In the genomic region with DNA sequence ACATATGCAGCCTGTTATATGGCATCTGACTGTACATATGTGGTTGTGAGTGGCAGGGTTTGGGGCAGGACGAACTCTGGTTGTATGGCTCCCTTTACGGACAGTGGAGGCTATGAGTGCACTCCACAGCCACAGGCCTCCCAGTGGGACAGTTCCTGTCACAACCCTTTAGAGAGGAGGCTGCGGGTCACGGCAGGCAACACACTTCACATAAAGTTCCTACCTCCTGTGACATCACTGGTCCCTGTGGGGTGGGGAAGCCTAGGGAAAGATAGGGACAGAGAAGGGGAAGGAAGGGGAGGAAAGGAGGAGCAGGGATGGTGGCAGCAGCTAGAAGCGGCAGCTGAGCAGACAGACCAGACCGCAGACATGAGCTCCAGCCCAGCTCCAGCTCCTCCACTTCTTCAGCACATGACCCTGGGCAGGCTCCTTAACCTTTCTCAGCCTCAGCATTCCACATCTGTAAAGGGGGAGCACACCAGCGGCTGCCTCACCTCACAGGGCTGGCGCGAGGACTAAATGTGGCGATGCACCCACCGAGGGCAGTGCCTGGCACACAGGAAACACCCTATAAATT, we compare ENCODE assay signal across 22 cellular contexts. TPM values are rescaled to one million over a fixed set of nuclear protein-coding genes. Genes with fewer than 3 reads are reported as not detected.
DNase-seq lines count a peak whose midpoint lies in the region; ATAC-seq and TF ChIP-seq lines count a peak whose summit lies in the region.
"Had no signal": no experiment of that assay in that cellular context is flagged by ENCODE, and none has a peak within 500 bp of the region (broad histone marks: within the 10 kb centered on the region; RNA-seq: fewer than 3 reads in every experiment).

No MANE protein-coding gene starts in this region.

- H3K4me3 Mint-ChIP-seq in HFFc6: no peak overlapping the region
- no peak overlapping the region for H3K4me3 Mint-ChIP-seq in chondrocyte (ENCODE audit: unreplicated experiment)
- H3K4me3 Mint-ChIP-seq: activated naive CD8-positive, alpha-beta T cell treated with anti-CD3 and anti-CD28 coated beads, Interleukin-2, amount 10 ng/mL, durations not matched to agents 7 days and 5 days; effector memory CD8-positive, alpha-beta T cell; stimulated activated effector memory CD8-positive, alpha-beta T cell treated with anti-CD3 and anti-CD28 coated beads, Interleukin-12 subunit alpha, Interleukin-12 subunit beta, amount 100 ng/mL, for 72 hours had no signal

- H3K9me3 ChIP-seq in right lobe of liver: no peaks in the 10 kb centered on the region
- no peaks in the 10 kb centered on the region for H3K9me3 ChIP-seq in upper lobe of left lung
- no peaks in the 10 kb centered on the region for H3K9me3 ChIP-seq in heart left ventricle
- H3K9me3 ChIP-seq: body of pancreas, pancreas, sigmoid colon, SJSA1, thyroid gland had no signal

- H3K9me3 Mint-ChIP-seq in HFFc6: no peaks in the 10 kb centered on the region
- no peaks in the 10 kb centered on the region for H3K9me3 Mint-ChIP-seq in chondrocyte (ENCODE audit: low read depth)
- H3K9me3 Mint-ChIP-seq: activated naive CD8-positive, alpha-beta T cell treated with anti-CD3 and anti-CD28 coated beads, Interleukin-2, amount 10 ng/mL, durations not matched to agents 7 days and 5 days; activated T-helper 2 cell treated with anti-CD3 and anti-CD28 coated beads, Interferon-gamma antibody, Interleukin-2, Interleukin-4, amounts not matched to agents 10 μg/mL and 5 μg/mL and 100 μg/mL, durations not matched to agents 14 hours and 24 hours and 36 hours; effector memory CD8-positive, alpha-beta T cell; naive B cell; stimulated activated effector memory CD8-positive, alpha-beta T cell treated with anti-CD3 and anti-CD28 coated beads, Interleukin-12 subunit alpha, Interleukin-12 subunit beta, amount 100 ng/mL, for 72 hours had no signal

- H3K4me1 ChIP-seq in right lobe of liver (peaks cover 0 to 53% (median 26%) of the 10 kb centered on the region in 4 donors), upper lobe of left lung (peaks cover 10 to 31% (median 11%) of the 10 kb centered on the region in 4 donors), heart left ventricle (peaks cover 0 to 16% (median 0%) of the 10 kb centered on the region in 12 donors)
- H3K4me1 ChIP-seq: body of pancreas, pancreas, sigmoid colon had no signal

- H3K4me3 ChIP-seq in right lobe of liver (no peak overlapping the region), upper lobe of left lung (no peak overlapping the region), heart left ventricle (no peak overlapping the region)
- H3K4me3 ChIP-seq: body of pancreas, pancreas, sigmoid colon, SJSA1, thyroid gland had no signal

- intact Hi-C loops in right lobe of liver (cut with DNase I): loop anchor here in 1 of 2 donors (10.0 kb wide), 1 partner anchor 145 kb away; no protein-coding TSS in a partner anchor
- intact Hi-C loops in heart left ventricle (cut with DNase I): no loop called here

- TF ChIP-seq CTCF in HFFc6 (IDR thresholded peaks at IDR 0.05) (no peak), chondrocyte (IDR thresholded peaks at IDR 0.05) (no peak), right lobe of liver (IDR thresholded peaks at IDR 0.05) (no peak), upper lobe of left lung (IDR thresholded peaks at IDR 0.05) (no peak), heart left ventricle (IDR thresholded peaks at IDR 0.05) (no peak)

- DNase-seq in HFFc6 (no peak), chondrocyte (ENCODE audit: low spot score) (no peak), right lobe of liver (peak in 1 of 3 donors; percentile 15), upper lobe of left lung (peak in 1 of 2 donors; percentile 35), heart left ventricle (no peak), foreskin melanocyte (no peak)
- DNase-seq: activated CD4-positive, alpha-beta T cell treated with anti-CD3 and anti-CD28 coated beads, Interleukin-2, amount 50 U/mL, for 1 hour; activated CD8-positive, alpha-beta memory T cell treated with anti-CD3 and anti-CD28 coated beads, Interleukin-2, amount 50 U/mL, for 4 hours; activated naive CD8-positive, alpha-beta T cell treated with anti-CD3 and anti-CD28 coated beads, Interleukin-2, amount 10 ng/mL, durations not matched to agents 7 days and 5 days; body of pancreas; COR-L47; effector memory CD8-positive, alpha-beta T cell; EL; naive B cell; NCI-H187 treated with DMSO at 0.1 percent for 48 hours; pancreas; sigmoid colon; thyroid gland had no signal

- no peaks in the 10 kb centered on the region for H3K27me3 ChIP-seq in right lobe of liver
- no peaks in the 10 kb centered on the region for H3K27me3 ChIP-seq in upper lobe of left lung
- H3K27me3 ChIP-seq in heart left ventricle: no peaks in the 10 kb centered on the region
- H3K27me3 ChIP-seq: body of pancreas, pancreas, sigmoid colon, SJSA1, thyroid gland had no signal

- H3K36me3 Mint-ChIP-seq in HFFc6 (ENCODE audit: low read depth): peaks cover 34% of the 10 kb centered on the region
- peaks cover 11% of the 10 kb centered on the region for H3K36me3 Mint-ChIP-seq in chondrocyte (ENCODE audit: low read depth)
- H3K36me3 Mint-ChIP-seq: stimulated activated effector memory CD8-positive, alpha-beta T cell treated with anti-CD3 and anti-CD28 coated beads, Interleukin-12 subunit alpha, Interleukin-12 subunit beta, amount 100 ng/mL, for 72 hours had no signal

- whole genome bisulfite sequencing in right lobe of liver (ENCODE audit: insufficient coverage, low coverage, low lambda C conversion rate, missing lambda C conversion rate): 93% methylated on average over 4 of the region's 11 CpGs
- 68 to 91% methylated on average over 5 to 11 of the region's 11 CpGs for WGBS in upper lobe of left lung, 2 donors
- WGBS in heart left ventricle, 4 donors: 90 to 94% (median 93%) methylated on average over 10 to 11 of the region's 11 CpGs

- no peak for TF ChIP-seq POLR2A in right lobe of liver (IDR thresholded peaks at IDR 0.05)
- TF ChIP-seq POLR2A in upper lobe of left lung (IDR thresholded peaks at IDR 0.05): no peak
- TF ChIP-seq POLR2A in heart left ventricle (IDR thresholded peaks at IDR 0.05): no peak

- ATAC-seq in right lobe of liver (no peak), upper lobe of left lung (ENCODE audit: low FRiP score in 2 of 2) (no peak), GM18519 (IDR thresholded peaks at IDR 0.05; ENCODE audit: low FRiP score, unreplicated experiment) (no peak), heart left ventricle (no peak)
- ATAC-seq: body of pancreas; effector memory CD8-positive, alpha-beta T cell; pancreas; stimulated activated effector memory CD8-positive, alpha-beta T cell treated with anti-CD3 and anti-CD28 coated beads, Interleukin-12 subunit alpha, Interleukin-12 subunit beta, amount 100 ng/mL, for 72 hours had no signal

- H3K27ac Mint-ChIP-seq in HFFc6 (peak overlapping the region; percentile 59), chondrocyte (ENCODE audit: unreplicated experiment) (peak overlapping the region; percentile 94)
- H3K27ac Mint-ChIP-seq: activated naive CD8-positive, alpha-beta T cell treated with anti-CD3 and anti-CD28 coated beads, Interleukin-2, amount 10 ng/mL, durations not matched to agents 7 days and 5 days; activated T-helper 2 cell treated with anti-CD3 and anti-CD28 coated beads, Interferon-gamma antibody, Interleukin-2, Interleukin-4, amounts not matched to agents 10 μg/mL and 5 μg/mL and 100 μg/mL, durations not matched to agents 14 hours and 24 hours and 36 hours; effector memory CD8-positive, alpha-beta T cell; naive B cell; stimulated activated effector memory CD8-positive, alpha-beta T cell treated with anti-CD3 and anti-CD28 coated beads, Interleukin-12 subunit alpha, Interleukin-12 subunit beta, amount 100 ng/mL, for 72 hours had no signal

- peaks cover 0 to 2% (median 0%) of the 10 kb centered on the region in 4 donors for H3K36me3 ChIP-seq in right lobe of liver
- peaks cover 8 to 70% (median 45%) of the 10 kb centered on the region in 4 donors for H3K36me3 ChIP-seq in upper lobe of left lung
- H3K36me3 ChIP-seq in heart left ventricle: peaks cover 0 to 68% (median 12%) of the 10 kb centered on the region in 9 donors
- H3K36me3 ChIP-seq: pancreas had no signal

- H3K27me3 Mint-ChIP-seq in HFFc6 (ENCODE audit: insufficient read depth) (no peaks in the 10 kb centered on the region; the same call in none of the 2 replicates), chondrocyte (ENCODE audit: low read depth) (no peaks in the 10 kb centered on the region)
- H3K27me3 Mint-ChIP-seq: activated naive CD8-positive, alpha-beta T cell treated with anti-CD3 and anti-CD28 coated beads, Interleukin-2, amount 10 ng/mL, durations not matched to agents 7 days and 5 days; effector memory CD8-positive, alpha-beta T cell; naive B cell had no signal

- H3K27ac ChIP-seq in right lobe of liver (peak overlapping the region; percentile 51 to 93 (median 70)), upper lobe of left lung (peak overlapping the region in 3 of 4 donors; percentile 44 to 72 (median 70)), heart left ventricle (no peak overlapping the region)
- H3K27ac ChIP-seq: body of pancreas, pancreas, sigmoid colon, SJSA1 had no signal

- peaks cover 47% of the 10 kb centered on the region for H3K4me1 Mint-ChIP-seq in HFFc6 (ENCODE audit: low read depth)
- H3K4me1 Mint-ChIP-seq in chondrocyte (ENCODE audit: low read depth): peaks cover 65% of the 10 kb centered on the region
- H3K4me1 Mint-ChIP-seq: naive B cell had no signal

- no peak for TF ChIP-seq EP300 in upper lobe of left lung (IDR thresholded peaks at IDR 0.05)

RNA-seq across cellular contexts. Expression of a gene that starts 27.4 kb away (rescaled TPM):
- 1 to 10 TPM in 3 of 6 experiments, under 1 TPM in 3; 0.84 to 2.4 (median 1.1) TPM for total RNA-seq in HFFc6 (2021; fragmentation: NEBNext Ultra II Directional; extraction: Animal tissue kit (Norgen Biotek cat#: 25700))
- total RNA-seq in chondrocyte: 10.1 to 17.4 TPM (median 10.2 TPM) in 3 replicates
- total RNA-seq in right lobe of liver: 1 to 10 TPM in 5 of 6 experiments, under 1 TPM in 1; 0.67 to 6.2 (median 3.3) TPM
- 10 to 100 TPM; 10.5 to 22.8 (median 17.9) TPM for total RNA-seq in upper lobe of left lung
- total RNA-seq in heart left ventricle: 1 to 10 TPM in 1 of 9 donors, under 1 TPM in 8; 0.09 to 2.2 (median 0.22) TPM
- under 1 TPM; 0.11 to 0.43 TPM for polyA plus RNA-seq in heart left ventricle

RNA-seq across cellular contexts. Expression of a gene that starts 35.6 kb away (rescaled TPM):
- 10 to 100 TPM; 31.9 to 39.4 (median 36.5) TPM for total RNA-seq in HFFc6 (2021; fragmentation: NEBNext Ultra II Directional; extraction: Animal tissue kit (Norgen Biotek cat#: 25700))
- total RNA-seq in chondrocyte (24.3 to 30.8 TPM (median 24.5 TPM) in 3 replicates), right lobe of liver (10 to 100 TPM in 2 of 6 experiments, 1 to 10 TPM in 4; 5.1 to 17.5 (median 9.7) TPM), upper lobe of left lung (100 to 1,000 TPM in 4 of 6 donors, 10 to 100 TPM in 2; 62.4 to 217 (median 119) TPM), heart left ventricle (1 to 10 TPM; 1.1 to 9.4 (median 2.2) TPM)
- 1 to 10 TPM; 1.2 to 2.3 TPM for polyA plus RNA-seq in heart left ventricle

Comparison
In these comparisons a context has a peak if more than half of its experiments do, and no peak if none do; other contexts are left out.
1. H3K27ac ChIP-seq: peak in right lobe of liver (3 of 3) and upper lobe of left lung (3 of 4); none in heart left ventricle (0 of 12).